In the genomic region with DNA sequence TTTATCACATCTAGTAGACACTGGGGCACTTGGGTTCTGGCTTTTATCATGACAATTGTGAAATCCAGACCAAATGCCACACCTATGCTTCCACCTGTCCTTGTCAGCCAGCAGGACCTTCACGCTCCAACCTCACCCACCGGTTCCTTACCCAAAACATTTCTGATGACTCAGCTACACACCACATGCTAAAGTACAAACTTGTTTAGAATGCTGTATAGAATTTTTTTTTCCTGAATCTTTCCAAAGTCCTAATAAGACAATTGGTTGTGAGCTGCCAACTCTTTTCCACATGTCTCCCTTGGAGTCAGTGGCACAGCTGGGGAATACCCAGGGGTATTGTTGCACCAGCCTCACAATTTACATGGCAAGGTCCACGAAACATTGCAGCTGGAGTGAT, we compare ENCODE assay signal across 30 cellular contexts.
DNase-seq lines count a peak whose midpoint lies in the region; ATAC-seq, FAIRE-seq and TF ChIP-seq lines count a peak whose summit lies in the region.
"Had no signal": no experiment of that assay in that cellular context is flagged by ENCODE, and none has a peak within 500 bp of the region (broad histone marks: within the 10 kb centered on the region; RNA-seq: fewer than 3 reads in every experiment).

No MANE protein-coding gene starts in this region.

- ATAC-seq in IMR-90 (ENCODE audit: low read depth) (no peak), foreskin keratinocyte (peak; percentile 49)
- ATAC-seq in activated T-helper 17 cell treated with anti-CD3 and anti-CD28 coated beads, Interleukin-2, amount 50 U/mL, for 72 hours (replicated peaks) = no peak
- ATAC-seq: activated naive CD8-positive, alpha-beta T cell treated with anti-CD3 and anti-CD28 coated beads, Interleukin-2, amount 50 U/mL, for 24 hours; HCT116; naive thymus-derived CD4-positive, alpha-beta T cell; SK-N-SH treated with all-trans-retinoic acid at 6 μM for 48 hours had no signal

- no peak overlapping the region for H2BK12ac ChIP-seq in neuronal stem cell (ENCODE audit: low read length)

- no CpG with 5 or more reads among the region's 3 CpGs for WGBS in IMR-90 (ENCODE audit: extremely low coverage in 2 of 2, insufficient read length in 1 of 2), 2 experiments
- no CpG with 5 or more reads among the region's 3 CpGs for WGBS in neuronal stem cell (ENCODE audit: extremely low coverage in 2 of 2, insufficient read length in 2 of 2, insufficient replicate concordance in 1 of 2), 2 donors

- no peak overlapping the region for H2BK120ac ChIP-seq in IMR-90 (ENCODE audit: low read depth, low read length)
- no peak overlapping the region for H2BK120ac ChIP-seq in neuronal stem cell (ENCODE audit: low read depth, low read length)

- H4K20me1 ChIP-seq in IMR-90 (ENCODE audit: insufficient read depth, low read length) = no peaks in the 10 kb centered on the region

- no peak overlapping the region for H3K18ac ChIP-seq in IMR-90 (ENCODE audit: low read depth, low read length)
- H3K18ac ChIP-seq in neuronal stem cell (ENCODE audit: low read length) = no peak overlapping the region

- H4K91ac ChIP-seq in IMR-90 (ENCODE audit: insufficient read depth, low read depth, low read length) (no peak overlapping the region), neuronal stem cell (ENCODE audit: low read depth, low read length, poor library complexity) (no peak overlapping the region)

- H3K79me1 ChIP-seq in IMR-90 (ENCODE audit: low read depth in 1 of 2, low read length in 2 of 2) (no peaks in the 10 kb centered on the region), neuronal stem cell (ENCODE audit: low read depth, low read length) (no peaks in the 10 kb centered on the region)

- H2BK15ac ChIP-seq in IMR-90 (ENCODE audit: low read depth, low read length) = no peak overlapping the region
- H2BK15ac ChIP-seq in neuronal stem cell (ENCODE audit: low read length) = no peak overlapping the region

- no peak overlapping the region for H3K56ac ChIP-seq in IMR-90 (ENCODE audit: extremely low read depth, insufficient read depth, low read length)

- H3K9me3 ChIP-seq in IMR-90 (ENCODE audit: control insufficient read depth, insufficient read depth, low read length) = no peaks in the 10 kb centered on the region
- no peaks in the 10 kb centered on the region for H3K9me3 ChIP-seq in neuronal stem cell (replicated peaks in 1 of 2; ENCODE audit: control insufficient read depth in 2 of 2, insufficient read depth in 1 of 2, low read depth in 1 of 2, low read length in 2 of 2)

- intact Hi-C loops in IMR-90 (cut with micrococcal nuclease) = loop anchor here (5.0 kb wide), 1 partner anchor 61 kb away; no protein-coding TSS in a partner anchor

- H3K27ac ChIP-seq in IMR-90 (ENCODE audit: insufficient read depth, low read length) = no peak overlapping the region
- no peak overlapping the region for H3K27ac ChIP-seq in foreskin keratinocyte
- no peak overlapping the region for H3K27ac ChIP-seq in neuronal stem cell (replicated peaks; ENCODE audit: low read length)
- H3K27ac ChIP-seq: HL-60 had no signal

- H3K36me3 Mint-ChIP-seq in activated T-helper 17 cell treated with anti-CD3 and anti-CD28 coated beads, Interleukin-2, amount 50 U/mL, for 72 hours (ENCODE audit: low read depth) = no peaks in the 10 kb centered on the region
- H3K36me3 Mint-ChIP-seq: activated CD4-positive, alpha-beta memory T cell treated with anti-CD3 and anti-CD28 coated beads for 36 hours; CD14-positive monocyte had no signal

- H2AFZ ChIP-seq in IMR-90 (replicated peaks; ENCODE audit: low read length, poor library complexity) = no peak overlapping the region
- H2AFZ ChIP-seq in neuronal stem cell (ENCODE audit: low read length) = peak overlapping the region; percentile 77

- H2BK5ac ChIP-seq in IMR-90 (ENCODE audit: low read depth, low read length, poor library complexity, severe bottlenecking) (no peak overlapping the region), neuronal stem cell (ENCODE audit: low read length) (no peak overlapping the region)

- H4K5ac ChIP-seq in IMR-90 (ENCODE audit: low read depth, low read length) = no peak overlapping the region

- no peak for FAIRE-seq in H54 (lab: Jason Lieb, UNC)
- FAIRE-seq: D721Med, endometrium, GM12891 had no signal

- H3K4me2 ChIP-seq in IMR-90 (ENCODE audit: low read depth, low read length) (no peak overlapping the region), neuronal stem cell (ENCODE audit: insufficient read depth, low read length, poor library complexity, severe bottlenecking) (no peak overlapping the region)

- dilution Hi-C loops in IMR-90 (cut with HindIII; ENCODE audit: low sequenced_read_pairs, unreplicated experiment) = no loop called here

- H3K36me3 ChIP-seq in IMR-90 (ENCODE audit: control insufficient read depth, insufficient read depth, low read length) (no peaks in the 10 kb centered on the region), neuronal stem cell (replicated peaks in 1 of 2; ENCODE audit: control insufficient read depth in 2 of 2, insufficient read depth in 2 of 2, low read length in 2 of 2) (no peaks in the 10 kb centered on the region)

- H3K9me3 Mint-ChIP-seq in activated T-helper 17 cell treated with anti-CD3 and anti-CD28 coated beads, Interleukin-2, amount 50 U/mL, for 72 hours = no peaks in the 10 kb centered on the region
- H3K9me3 Mint-ChIP-seq: activated B cell treated with CpG ODN at 0.5 μM for 24 hours; activated CD4-positive, alpha-beta memory T cell treated with anti-CD3 and anti-CD28 coated beads for 36 hours; activated naive CD8-positive, alpha-beta T cell treated with anti-CD3 and anti-CD28 coated beads, Interleukin-2, amount 50 U/mL, for 24 hours; CD14-positive monocyte; naive thymus-derived CD4-positive, alpha-beta T cell had no signal

- no TSS peak for BruUV-seq in IMR-90 (replicated peaks; lab: Mats Ljungman, UMichigan)

- CTCF ChIA-PET in IMR-90 (lab: Yijun Ruan, JAX) = no interaction called here

- H3K4ac ChIP-seq in IMR-90 (ENCODE audit: low read depth, low read length) (0 out of 2 replicates have a peak overlapping the region, but pooled peaks have one; percentile 16), neuronal stem cell (ENCODE audit: low read length) (no peak overlapping the region)

- TF ChIP-seq CTCF in IMR-90 (conservative IDR thresholded peaks at IDR 0.05; ENCODE audit: low read depth, low read length) = no peak
- no peak for TF ChIP-seq CTCF in foreskin keratinocyte (conservative IDR thresholded peaks at IDR 0.05)

- H3K14ac ChIP-seq in IMR-90 (replicated peaks; ENCODE audit: low read depth, low read length) (no peak overlapping the region), neuronal stem cell (ENCODE audit: low read length) (no peak overlapping the region)

- no peak overlapping the region for H2AK9ac ChIP-seq in IMR-90 (replicated peaks; ENCODE audit: low read depth, low read length, poor library complexity)

- peaks cover 3% of the 10 kb centered on the region; the same call in 1 of the 2 replicates for H3K4me1 ChIP-seq in IMR-90 (ENCODE audit: control insufficient read depth, insufficient read depth, low read length)
- no peaks in the 10 kb centered on the region for H3K4me1 ChIP-seq in foreskin keratinocyte
- peaks cover 2 to 12% of the 10 kb centered on the region in 2 donors for H3K4me1 ChIP-seq in neuronal stem cell (ENCODE audit: control insufficient read depth in 2 of 2, insufficient read depth in 1 of 2, low read depth in 1 of 2, low read length in 2 of 2)

- no peak overlapping the region for H4K8ac ChIP-seq in IMR-90 (ENCODE audit: low read depth in 2 of 2, low read length in 2 of 2)
- no peak overlapping the region for H4K8ac ChIP-seq in neuronal stem cell (ENCODE audit: low read depth, low read length)

- H3K27me3 ChIP-seq in IMR-90 (ENCODE audit: control insufficient read depth, insufficient read depth, low read length) = no peaks in the 10 kb centered on the region; the same call in 1 of the 2 replicates
- no peaks in the 10 kb centered on the region for H3K27me3 ChIP-seq in foreskin keratinocyte
- H3K27me3 ChIP-seq in neuronal stem cell (ENCODE audit: control insufficient read depth in 3 of 3, insufficient read depth in 3 of 3, low read depth in 1 of 3, low read length in 3 of 3) = no peaks in the 10 kb centered on the region

- DNase-seq in IMR-90 (no peak), foreskin keratinocyte (peak; percentile 36 to 61), neuronal stem cell (ENCODE audit: low spot score) (no peak), NCI-H510A treated with DMSO at 0.1 percent for 48 hours (lab: John Stamatoyannopoulos, UW) (no peak), cortex of kidney (lab: John Stamatoyannopoulos, UW) (no peak), NOMO-1 treated with dmso at 0.1 percent for 144 hours (lab: John Stamatoyannopoulos, UW; ENCODE audit: unreplicated experiment) (no peak), H54 (ENCODE audit: insufficient read length, low spot score) (no peak)
- DNase-seq: activated B cell treated with CpG ODN at 0.5 μM for 24 hours; activated CD4-positive, alpha-beta memory T cell treated with anti-CD3 and anti-CD28 coated beads for 36 hours; activated gamma-delta T cell; activated naive CD8-positive, alpha-beta T cell treated with anti-CD3 and anti-CD28 coated beads, Interleukin-2, amount 50 U/mL, for 24 hours; activated T-cell treated with anti-CD3 and anti-CD28 coated beads for 4 hours; kidney glomerular epithelial cell; mesenchymal stem cell; NCI-H1105 treated with DMSO at 0.1 percent for 48 hours; NCI-H2029 treated with DMSO at 0.1 percent for 48 hours; NCI-H2227 treated with DMSO at 0.1 percent for 48 hours; OCI-M1; stimulated activated CD4-positive, alpha-beta T cell treated with anti-CD3 and anti-CD28 coated beads, Interleukin-12 subunit alpha, Interleukin-12 subunit beta, amount 100 ng/mL, for 4 hours; stimulated activated CD4-positive, alpha-beta T cell treated with anti-CD3 and anti-CD28 coated beads, Interleukin-4, amount 100 ng/mL, for 4 hours; T1000 had no signal

- no peak overlapping the region for H2AK5ac ChIP-seq in IMR-90 (ENCODE audit: low read depth, low read length)
- no peak overlapping the region for H2AK5ac ChIP-seq in neuronal stem cell (ENCODE audit: low read depth, low read length)

- no peak overlapping the region; the same call in 1 of the 2 replicates for H2BK20ac ChIP-seq in IMR-90 (ENCODE audit: low read depth, low read length)

- no peak for TF ChIP-seq RAD21 in IMR-90 (IDR thresholded peaks at IDR 0.05; ENCODE audit: low read length)

- H3K4me3 Mint-ChIP-seq in activated T-helper 17 cell treated with anti-CD3 and anti-CD28 coated beads, Interleukin-2, amount 50 U/mL, for 72 hours = peak overlapping the region; percentile 1
- H3K4me3 Mint-ChIP-seq: activated B cell treated with CpG ODN at 0.5 μM for 24 hours; activated CD4-positive, alpha-beta memory T cell treated with anti-CD3 and anti-CD28 coated beads for 36 hours; activated naive CD8-positive, alpha-beta T cell treated with anti-CD3 and anti-CD28 coated beads, Interleukin-2, amount 50 U/mL, for 24 hours; CD14-positive monocyte had no signal

- no peak overlapping the region for H3K27ac Mint-ChIP-seq in activated T-helper 17 cell treated with anti-CD3 and anti-CD28 coated beads, Interleukin-2, amount 50 U/mL, for 72 hours
- H3K27ac Mint-ChIP-seq: activated B cell treated with CpG ODN at 0.5 μM for 24 hours; activated CD4-positive, alpha-beta memory T cell treated with anti-CD3 and anti-CD28 coated beads for 36 hours; activated naive CD8-positive, alpha-beta T cell treated with anti-CD3 and anti-CD28 coated beads, Interleukin-2, amount 50 U/mL, for 24 hours; CD14-positive monocyte had no signal

- H3K27me3 Mint-ChIP-seq in activated T-helper 17 cell treated with anti-CD3 and anti-CD28 coated beads, Interleukin-2, amount 50 U/mL, for 72 hours = no peaks in the 10 kb centered on the region
- H3K27me3 Mint-ChIP-seq: activated B cell treated with CpG ODN at 0.5 μM for 24 hours; activated CD4-positive, alpha-beta memory T cell treated with anti-CD3 and anti-CD28 coated beads for 36 hours; activated naive CD8-positive, alpha-beta T cell treated with anti-CD3 and anti-CD28 coated beads, Interleukin-2, amount 50 U/mL, for 24 hours had no signal

- POLR2A ChIA-PET in IMR-90 (lab: Charles Lee; ENCODE audit: unreplicated experiment) = interaction anchor here (0.6 kb wide), 1 partner anchor 81 kb away, joined by 3 read pairs; no protein-coding TSS in a partner anchor

- TF ChIP-seq POLR2A in IMR-90 (IDR thresholded peaks at IDR 0.05; ENCODE audit: low read depth, low read length) (no peak), H54 (IDR thresholded peaks at IDR 0.05; ENCODE audit: low read depth, low read length) (no peak)

- H3K4me3 ChIP-seq in IMR-90 (ENCODE audit: insufficient read depth, low read depth, low read length) = no peak overlapping the region
- no peak overlapping the region for H3K4me3 ChIP-seq in neuronal stem cell (ENCODE audit: low read length in 2 of 2)

- H3K9me1 ChIP-seq in IMR-90 (ENCODE audit: insufficient read depth, low read length) = peaks cover 12% of the 10 kb centered on the region

- no peaks in the 10 kb centered on the region for H3K4me1 Mint-ChIP-seq in activated T-helper 17 cell treated with anti-CD3 and anti-CD28 coated beads, Interleukin-2, amount 50 U/mL, for 72 hours
- H3K4me1 Mint-ChIP-seq: activated B cell treated with CpG ODN at 0.5 μM for 24 hours, CD14-positive monocyte had no signal

- H3K23ac ChIP-seq in IMR-90 (ENCODE audit: low read depth, low read length) (no peak overlapping the region; the same call in 1 of the 2 replicates), neuronal stem cell (ENCODE audit: low read depth, low read length, poor library complexity) (no peak overlapping the region)

- no peak overlapping the region for H3K9ac ChIP-seq in IMR-90 (ENCODE audit: low read depth, low read length)
- H3K9ac ChIP-seq in neuronal stem cell (ENCODE audit: low read depth, low read length, poor library complexity) = no peak overlapping the region

- in situ Hi-C loops in IMR-90 (cut with MboI; ENCODE audit: low sequenced_read_pairs) = no loop called here

Comparison
In these comparisons a context has a peak if more than half of its experiments do, and no peak if none do; other contexts are left out.
1. DNase-seq: peak in foreskin keratinocyte (2 of 2); none in IMR-90 (single experiment), neuronal stem cell (single experiment), NCI-H510A treated with DMSO at 0.1 percent for 48 hours (single experiment), cortex of kidney (single experiment), NOMO-1 treated with dmso at 0.1 percent for 144 hours (single experiment) and H54 (single experiment).